1 cellular context compared by ENCODE assay signal in the genomic region with DNA sequence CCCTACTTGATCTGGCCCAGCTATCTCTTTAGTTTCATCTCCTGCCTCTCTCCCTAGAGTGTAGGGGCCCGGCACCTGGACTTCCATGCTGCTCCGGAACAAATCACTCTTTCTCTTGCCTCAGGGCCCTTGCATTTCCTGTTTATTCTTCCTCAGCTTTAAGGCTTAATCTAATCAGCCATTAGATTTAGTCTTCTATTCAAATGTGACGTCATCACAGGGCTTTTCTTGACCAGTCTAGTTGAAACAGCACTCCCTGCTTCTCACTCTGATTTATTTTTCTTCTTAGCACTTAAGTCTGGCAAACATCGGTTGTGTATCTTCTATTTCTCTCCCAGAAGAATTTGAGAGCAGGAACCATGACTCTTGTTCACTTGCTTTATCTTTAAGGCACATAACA.
TF ChIP-seq lines count a peak whose summit lies in the region.

No MANE protein-coding gene starts in this region.

TF ChIP-seq in SK-N-SH, 30 proteins besides CTCF, POLR2A, EP300 and RAD21:
- TF ChIP-seq YY1 (IDR thresholded peaks at IDR 0.05; ENCODE audit: low read depth) (no peak), POLR2AphosphoS5 (IDR thresholded peaks at IDR 0.05; ENCODE audit: low read depth, low read length) (no peak), MEF2A (IDR thresholded peaks at IDR 0.05; ENCODE audit: borderline replicate concordance, low read depth) (no peak), NFIC (IDR thresholded peaks at IDR 0.05; ENCODE audit: borderline replicate concordance) (no peak), FOSL2 (IDR thresholded peaks at IDR 0.05; ENCODE audit: borderline replicate concordance, low read depth) (no peak), JUND (IDR thresholded peaks at IDR 0.05) (no peak), CHD2 (IDR thresholded peaks at IDR 0.05; ENCODE audit: low read length, partially characterized antibody) (no peak), EZH2phosphoT487 (IDR thresholded peaks at IDR 0.05; ENCODE audit: borderline replicate concordance, low read depth) (no peak), GATA2 (CRISPR knock-in tag; IDR thresholded peaks at IDR 0.05) (no peak), MXI1 (IDR thresholded peaks at IDR 0.05; ENCODE audit: low read depth, low read length) (no peak), SIN3A (IDR thresholded peaks at IDR 0.05; ENCODE audit: borderline replicate concordance, low read depth, low read length) (no peak)
- TF ChIP-seq, protein P1, sequence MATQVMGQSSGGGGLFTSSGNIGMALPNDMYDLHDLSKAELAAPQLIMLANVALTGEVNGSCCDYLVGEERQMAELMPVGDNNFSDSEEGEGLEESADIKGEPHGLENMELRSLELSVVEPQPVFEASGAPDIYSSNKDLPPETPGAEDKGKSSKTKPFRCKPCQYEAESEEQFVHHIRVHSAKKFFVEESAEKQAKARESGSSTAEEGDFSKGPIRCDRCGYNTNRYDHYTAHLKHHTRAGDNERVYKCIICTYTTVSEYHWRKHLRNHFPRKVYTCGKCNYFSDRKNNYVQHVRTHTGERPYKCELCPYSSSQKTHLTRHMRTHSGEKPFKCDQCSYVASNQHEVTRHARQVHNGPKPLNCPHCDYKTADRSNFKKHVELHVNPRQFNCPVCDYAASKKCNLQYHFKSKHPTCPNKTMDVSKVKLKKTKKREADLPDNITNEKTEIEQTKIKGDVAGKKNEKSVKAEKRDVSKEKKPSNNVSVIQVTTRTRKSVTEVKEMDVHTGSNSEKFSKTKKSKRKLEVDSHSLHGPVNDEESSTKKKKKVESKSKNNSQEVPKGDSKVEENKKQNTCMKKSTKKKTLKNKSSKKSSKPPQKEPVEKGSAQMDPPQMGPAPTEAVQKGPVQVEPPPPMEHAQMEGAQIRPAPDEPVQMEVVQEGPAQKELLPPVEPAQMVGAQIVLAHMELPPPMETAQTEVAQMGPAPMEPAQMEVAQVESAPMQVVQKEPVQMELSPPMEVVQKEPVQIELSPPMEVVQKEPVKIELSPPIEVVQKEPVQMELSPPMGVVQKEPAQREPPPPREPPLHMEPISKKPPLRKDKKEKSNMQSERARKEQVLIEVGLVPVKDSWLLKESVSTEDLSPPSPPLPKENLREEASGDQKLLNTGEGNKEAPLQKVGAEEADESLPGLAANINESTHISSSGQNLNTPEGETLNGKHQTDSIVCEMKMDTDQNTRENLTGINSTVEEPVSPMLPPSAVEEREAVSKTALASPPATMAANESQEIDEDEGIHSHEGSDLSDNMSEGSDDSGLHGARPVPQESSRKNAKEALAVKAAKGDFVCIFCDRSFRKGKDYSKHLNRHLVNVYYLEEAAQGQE (IDR thresholded peaks at IDR 0.05; ENCODE audit: low read depth, low read length), result no peak
- TF ChIP-seq, protein P2, sequence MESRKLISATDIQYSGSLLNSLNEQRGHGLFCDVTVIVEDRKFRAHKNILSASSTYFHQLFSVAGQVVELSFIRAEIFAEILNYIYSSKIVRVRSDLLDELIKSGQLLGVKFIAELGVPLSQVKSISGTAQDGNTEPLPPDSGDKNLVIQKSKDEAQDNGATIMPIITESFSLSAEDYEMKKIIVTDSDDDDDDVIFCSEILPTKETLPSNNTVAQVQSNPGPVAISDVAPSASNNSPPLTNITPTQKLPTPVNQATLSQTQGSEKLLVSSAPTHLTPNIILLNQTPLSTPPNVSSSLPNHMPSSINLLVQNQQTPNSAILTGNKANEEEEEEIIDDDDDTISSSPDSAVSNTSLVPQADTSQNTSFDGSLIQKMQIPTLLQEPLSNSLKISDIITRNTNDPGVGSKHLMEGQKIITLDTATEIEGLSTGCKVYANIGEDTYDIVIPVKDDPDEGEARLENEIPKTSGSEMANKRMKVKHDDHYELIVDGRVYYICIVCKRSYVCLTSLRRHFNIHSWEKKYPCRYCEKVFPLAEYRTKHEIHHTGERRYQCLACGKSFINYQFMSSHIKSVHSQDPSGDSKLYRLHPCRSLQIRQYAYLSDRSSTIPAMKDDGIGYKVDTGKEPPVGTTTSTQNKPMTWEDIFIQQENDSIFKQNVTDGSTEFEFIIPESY (IDR thresholded peaks at IDR 0.05; ENCODE audit: borderline replicate concordance, low read depth), result no peak
- TF ChIP-seq, protein P3, sequence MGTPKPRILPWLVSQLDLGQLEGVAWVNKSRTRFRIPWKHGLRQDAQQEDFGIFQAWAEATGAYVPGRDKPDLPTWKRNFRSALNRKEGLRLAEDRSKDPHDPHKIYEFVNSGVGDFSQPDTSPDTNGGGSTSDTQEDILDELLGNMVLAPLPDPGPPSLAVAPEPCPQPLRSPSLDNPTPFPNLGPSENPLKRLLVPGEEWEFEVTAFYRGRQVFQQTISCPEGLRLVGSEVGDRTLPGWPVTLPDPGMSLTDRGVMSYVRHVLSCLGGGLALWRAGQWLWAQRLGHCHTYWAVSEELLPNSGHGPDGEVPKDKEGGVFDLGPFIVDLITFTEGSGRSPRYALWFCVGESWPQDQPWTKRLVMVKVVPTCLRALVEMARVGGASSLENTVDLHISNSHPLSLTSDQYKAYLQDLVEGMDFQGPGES (IDR thresholded peaks at IDR 0.05; ENCODE audit: low read depth, low read length), result no peak
